1 cellular context compared by ENCODE assay signal in the genomic region with DNA sequence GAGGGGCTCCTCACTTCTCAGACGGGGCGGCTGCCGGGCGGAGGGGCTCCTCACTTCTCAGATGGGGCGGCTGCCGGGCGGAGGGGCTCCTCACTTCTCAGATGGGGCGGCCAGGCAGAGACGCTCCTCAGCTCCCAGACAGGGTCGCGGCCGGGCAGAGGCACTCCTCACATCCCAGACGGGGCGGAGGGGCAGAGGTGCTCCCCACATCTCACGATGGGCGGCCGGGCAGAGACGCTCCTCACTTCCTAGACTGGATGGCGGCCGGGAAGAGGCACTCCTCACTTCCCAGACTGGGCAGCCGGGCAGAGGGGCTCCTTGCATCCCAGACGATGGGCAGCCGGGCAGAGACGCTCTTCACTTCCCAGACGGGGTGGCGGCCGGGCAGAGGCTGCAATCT. TPM values are rescaled to one million over a fixed set of nuclear protein-coding genes. Genes with fewer than 3 reads are reported as not detected.
"Had no signal": no experiment of that assay in that cellular context is flagged by ENCODE, and none has a peak within 500 bp of the region (broad histone marks: within the 10 kb centered on the region; RNA-seq: fewer than 3 reads in every experiment).

No MANE protein-coding gene starts in this region.

RNA-seq across cellular contexts. Expression of a gene that starts 25.9 kb away (rescaled TPM):
- total RNA-seq: G401 had no signal
